2 cellular contexts compared by ENCODE assay signal in the genomic region with DNA sequence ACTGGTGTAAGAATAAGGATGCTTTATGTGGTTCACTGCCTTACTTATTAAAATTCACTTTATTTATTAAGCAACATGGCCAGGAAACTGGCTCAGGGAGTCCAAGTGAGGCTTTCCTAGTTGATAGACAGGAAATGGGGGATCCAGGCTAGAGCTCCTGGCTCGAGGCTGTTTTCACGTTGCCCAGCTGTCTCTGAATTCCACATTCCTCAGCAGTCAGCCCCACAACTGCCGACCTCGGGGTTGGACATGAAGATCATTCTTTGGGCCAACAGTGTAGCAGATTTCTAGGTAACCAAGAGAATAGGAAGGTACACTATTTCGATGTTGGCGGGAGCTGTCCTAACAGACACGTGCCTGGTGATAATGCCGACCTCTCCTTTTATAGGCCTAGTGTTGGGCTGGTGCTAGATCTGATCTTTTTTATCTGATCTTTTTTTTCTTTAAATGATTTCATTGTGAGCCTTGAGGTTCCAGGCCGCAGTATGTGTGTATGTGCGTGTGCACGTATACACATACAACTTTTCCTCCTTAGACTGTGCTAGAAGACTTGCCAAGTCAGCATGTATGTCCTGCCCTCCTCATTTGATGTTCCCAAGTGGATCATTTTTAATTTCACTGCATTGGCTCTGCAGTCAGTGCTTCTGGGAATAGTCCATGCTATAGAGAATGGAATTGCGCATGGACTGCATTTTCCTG.
TF ChIP-seq lines count a peak whose summit lies in the region.

No MANE protein-coding gene starts in this region.

TF ChIP-seq in K562, 482 proteins besides CTCF, POLR2A, EP300 and RAD21 (continued from another document):
- TF ChIP-seq MAFG (tag; conservative IDR thresholded peaks at IDR 0.05) (peak; percentile 68), C11orf30 (IDR thresholded peaks at IDR 0.05; ENCODE audit: low read depth) (peak; percentile 67), ZNF445 (CRISPR knock-in tag; IDR thresholded peaks at IDR 0.05; ENCODE audit: low read depth) (no peak), ARHGAP35 (IDR thresholded peaks at IDR 0.05; ENCODE audit: partially characterized antibody) (no peak), L3MBTL2 (IDR thresholded peaks at IDR 0.05) (peak; percentile 46; the same call in 1 of the 2 replicates), E2F6 (IDR thresholded peaks at IDR 0.05; ENCODE audit: borderline replicate concordance in 1 of 2, extremely low read depth in 1 of 2, insufficient read depth in 1 of 2, insufficient read length in 1 of 2, low read depth in 1 of 2, low read length in 1 of 2, poor library complexity in 1 of 2, severe bottlenecking in 1 of 2) (peak in 1 of 2 experiments; percentile 25), MAFF (IDR thresholded peaks at IDR 0.05; ENCODE audit: low read length) (peak; percentile 49), CBX3 (IDR thresholded peaks at IDR 0.05; ENCODE audit: borderline replicate concordance in 1 of 2, low read length in 2 of 2) (no peak), ZNF316 (IDR thresholded peaks at IDR 0.05) (peak; percentile 75)
- TF ChIP-seq, protein P1, sequence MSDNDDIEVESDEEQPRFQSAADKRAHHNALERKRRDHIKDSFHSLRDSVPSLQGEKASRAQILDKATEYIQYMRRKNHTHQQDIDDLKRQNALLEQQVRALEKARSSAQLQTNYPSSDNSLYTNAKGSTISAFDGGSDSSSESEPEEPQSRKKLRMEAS (CRISPR knock-in tag; IDR thresholded peaks at IDR 0.05): no peak

TF ChIP-seq in HepG2, 621 proteins besides CTCF, POLR2A, EP300 and RAD21 (continued from another document):
- TF ChIP-seq FOXP1 (IDR thresholded peaks at IDR 0.05): no peak
- no peak for TF ChIP-seq FOXP1 (CRISPR knock-in tag; IDR thresholded peaks at IDR 0.05)
- no peak for TF ChIP-seq ZNF713 (CRISPR knock-in tag; IDR thresholded peaks at IDR 0.05)
- TF ChIP-seq REST (IDR thresholded peaks at IDR 0.05; ENCODE audit: borderline replicate concordance in 1 of 2, low read depth in 1 of 2, low read length in 2 of 2): no peak
- peak in 1 of 2 experiments; percentile 70; a peak in 3 of 4 replicates for TF ChIP-seq MAFK (conservative IDR thresholded peaks at IDR 0.05 in 1 of 2, IDR thresholded peaks at IDR 0.05 in 1 of 2; ENCODE audit: low read length in 2 of 2)
- TF ChIP-seq MAFF (IDR thresholded peaks at IDR 0.05; ENCODE audit: low read depth, low read length): peak; percentile 39; the same call in 1 of the 2 replicates
- TF ChIP-seq HBP1 (CRISPR knock-in tag; IDR thresholded peaks at IDR 0.05; ENCODE audit: low read depth): no peak
- no peak for TF ChIP-seq NCOA2 (CRISPR knock-in tag; IDR thresholded peaks at IDR 0.05)
- TF ChIP-seq XRCC5 (optimal IDR thresholded peaks at IDR 0.05; ENCODE audit: low read length): no peak
- no peak for TF ChIP-seq ZBTB38 (CRISPR knock-in tag; IDR thresholded peaks at IDR 0.05)
- TF ChIP-seq ZNF160 (CRISPR knock-in tag; IDR thresholded peaks at IDR 0.05): no peak
- TF ChIP-seq ZFX (CRISPR knock-in tag; IDR thresholded peaks at IDR 0.05; ENCODE audit: low read depth): no peak
- TF ChIP-seq SAFB2 (CRISPR knock-in tag; IDR thresholded peaks at IDR 0.05; ENCODE audit: borderline replicate concordance, low read depth): no peak
